ENCODE assay signal across 16 cellular contexts in genomic region chr13:46286972-46287371, GRCh38.
A peak's percentile ranks its signal among the peaks of the same experiment; 100 is the strongest.
DNase-seq lines count a peak whose midpoint lies in the region; ATAC-seq and TF ChIP-seq lines count a peak whose summit lies in the region.
"Had no signal": no experiment of that assay in that cellular context is flagged by ENCODE, and none has a peak within 500 bp of the region (broad histone marks: within the 10 kb centered on the region; RNA-seq: fewer than 3 reads in every experiment).

No MANE protein-coding gene starts in this region.

- H3K27ac ChIP-seq in mesodermal cell (ENCODE audit: low read depth, low read length, severe bottlenecking): peak overlapping the region; percentile 20
- H3K27ac ChIP-seq in smooth muscle cell (ENCODE audit: low read depth): no peak overlapping the region
- H3K27ac ChIP-seq: 22Rv1, A549, C4-2B, HL-60 had no signal

- no peaks in the 10 kb centered on the region for H4K20me1 ChIP-seq in smooth muscle cell (ENCODE audit: low read depth)

- H3K4me3 ChIP-seq in mesodermal cell (ENCODE audit: extremely low read depth, insufficient read depth, low read length, poor library complexity, severe bottlenecking) (no peak overlapping the region), smooth muscle cell (no peak overlapping the region)
- H3K4me3 ChIP-seq: A549 had no signal

- TF ChIP-seq CTCF in smooth muscle cell (IDR thresholded peaks at IDR 0.05; ENCODE audit: borderline replicate concordance, insufficient read depth, poor library complexity, severe bottlenecking): no peak

- 43 to 71% methylated on average over 1 of the region's 1 CpG for WGBS in mesodermal cell (ENCODE audit: insufficient coverage in 2 of 2), 2 experiments
- 58% methylated on average over 1 of the region's 1 CpG for WGBS in smooth muscle cell (ENCODE audit: low lambda C conversion rate)

- ATAC-seq in HG03460 (IDR thresholded peaks at IDR 0.05; ENCODE audit: unreplicated experiment): no peak
- ATAC-seq: A549 had no signal

- DNase-seq in NCI-H82 (lab: John Stamatoyannopoulos, UW) (peak; percentile 29), NCI-H82 treated with DMSO at 0.1 percent for 48 hours (lab: John Stamatoyannopoulos, UW; ENCODE audit: unreplicated experiment) (no peak), amniotic epithelial cell (ENCODE audit: low read depth) (peak; percentile 2), smooth muscle cell (lab: John Stamatoyannopoulos, UW; ENCODE audit: unreplicated experiment) (no peak), HuH-7 (ENCODE audit: low spot score) (no peak), glomerular visceral epithelial cell (ENCODE audit: extremely low spot score) (no peak)
- DNase-seq: AML-193; Caco-2; CD4-positive, alpha-beta T cell; HCEC 1CT had no signal

- no peaks in the 10 kb centered on the region for H3K36me3 ChIP-seq in mesodermal cell (ENCODE audit: control insufficient read depth, insufficient read depth, low read length)
- H3K36me3 ChIP-seq in smooth muscle cell (ENCODE audit: low read depth): no peaks in the 10 kb centered on the region

- H3K9me3 ChIP-seq in mesodermal cell (ENCODE audit: control insufficient read depth, low read length) (no peaks in the 10 kb centered on the region), smooth muscle cell (replicated peaks; ENCODE audit: low read depth) (no peaks in the 10 kb centered on the region)
- H3K9me3 ChIP-seq: A549, Caco-2 had no signal

- no peaks in the 10 kb centered on the region for H3K4me1 ChIP-seq in mesodermal cell (ENCODE audit: control insufficient read depth, insufficient read depth, low read length, poor library complexity, severe bottlenecking)
- H3K4me1 ChIP-seq in smooth muscle cell (ENCODE audit: low read depth): peaks cover 2% of the 10 kb centered on the region
- H3K4me1 ChIP-seq: A549, Caco-2 had no signal

- no peaks in the 10 kb centered on the region for H3K79me2 ChIP-seq in smooth muscle cell (ENCODE audit: low read depth)

- H3K9ac ChIP-seq in smooth muscle cell (ENCODE audit: low read depth): no peak overlapping the region

- peak overlapping the region; percentile 41 for H2AFZ ChIP-seq in smooth muscle cell (ENCODE audit: low read depth)

- no peaks in the 10 kb centered on the region for H3K27me3 ChIP-seq in smooth muscle cell (ENCODE audit: low read depth)

- no peaks in the 10 kb centered on the region for H3F3A ChIP-seq in smooth muscle cell (ENCODE audit: low read depth)

- H3K4me2 ChIP-seq in smooth muscle cell: no peak overlapping the region
- H3K4me2 ChIP-seq: A549 had no signal

Comparison
In these comparisons a context has a peak if more than half of its experiments do, and no peak if none do; other contexts are left out.
1. DNase-seq: peak in NCI-H82 (single experiment) and amniotic epithelial cell (single experiment); none in NCI-H82 treated with DMSO at 0.1 percent for 48 hours (single experiment), smooth muscle cell (single experiment), HuH-7 (single experiment) and glomerular visceral epithelial cell (single experiment).